In genomic region chr3:49021813-49022720, GRCh38 we compare ENCODE assay signal across 8 cellular contexts. TPM values are rescaled to one million over a fixed set of nuclear protein-coding genes. Genes with fewer than 3 reads are reported as not detected.
DNase-seq lines count a peak whose midpoint lies in the region; ATAC-seq and TF ChIP-seq lines count a peak whose summit lies in the region.

A gene with protein sequence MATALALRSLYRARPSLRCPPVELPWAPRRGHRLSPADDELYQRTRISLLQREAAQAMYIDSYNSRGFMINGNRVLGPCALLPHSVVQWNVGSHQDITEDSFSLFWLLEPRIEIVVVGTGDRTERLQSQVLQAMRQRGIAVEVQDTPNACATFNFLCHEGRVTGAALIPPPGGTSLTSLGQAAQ (plus strand): TSS chr3:49022121. CDS start chr3:49022145, 24 bp downstream.

- peaks cover 3% of the 10 kb centered on the region; the same call in 1 of the 2 replicates for H3K4me1 ChIP-seq in Caco-2
- no peaks in the 10 kb centered on the region for H3K4me1 ChIP-seq in endocrine pancreas (ENCODE audit: control insufficient read depth, insufficient read depth, low read length)
- peaks cover 7% of the 10 kb centered on the region for H3K4me1 ChIP-seq in mesodermal cell (ENCODE audit: control insufficient read depth, insufficient read depth, low read length, poor library complexity, severe bottlenecking)

- peak within 1 kb of the TSS; percentile 99 for H3K27ac ChIP-seq in mesodermal cell (ENCODE audit: low read depth, low read length, severe bottlenecking)

- ATAC-seq in GM19467 (IDR thresholded peaks at IDR 0.05; ENCODE audit: unreplicated experiment): peak; percentile 49

- H3K9me3 ChIP-seq in Caco-2: no peaks in the 10 kb centered on the region
- no peaks in the 10 kb centered on the region for H3K9me3 ChIP-seq in endocrine pancreas (ENCODE audit: control insufficient read depth, low read length)
- no peaks in the 10 kb centered on the region for H3K9me3 ChIP-seq in mesodermal cell (ENCODE audit: control insufficient read depth, low read length)

- POLR2A ChIA-PET in Caco-2 (lab: Charles Lee): interaction anchor here (0.6 to 4.4 kb wide), 12 partner anchors 8 to 407 kb away, joined by 3 to 92 read pairs (median 3); partner anchors contain the start of genes CELSR3, LAMB2, QRICH1 and USP19

- peak within 1 kb of the TSS; percentile 97 for H3K9ac ChIP-seq in endocrine pancreas (ENCODE audit: control insufficient read depth, insufficient read depth, low read length)

- CTCF ChIA-PET in Caco-2 (lab: Charles Lee): interaction anchor here (1.1 to 2.2 kb wide), 7 partner anchors 11 to 110 kb away, joined by 3 to 20 read pairs (median 6); partner anchors contain the start of genes LAMB2, P4HTM, QRICH1 and WDR6

- peak; percentile 82 to 92 for TF ChIP-seq CTCF in Caco-2 (IDR thresholded peaks at IDR 0.05; ENCODE audit: insufficient read depth in 1 of 2, low read depth in 1 of 2, low read length in 1 of 2, severe bottlenecking in 1 of 2, unreplicated experiment in 1 of 2)

- no peaks in the 10 kb centered on the region for H3K9me3 Mint-ChIP-seq in Caco-2 (ENCODE audit: unreplicated experiment)

- H3K27me3 ChIP-seq in Caco-2 (replicated peaks; ENCODE audit: control insufficient read depth, insufficient read depth, low read length): no peaks in the 10 kb centered on the region
- H3K27me3 ChIP-seq in endocrine pancreas (ENCODE audit: control insufficient read depth, insufficient read depth, low read length): no peaks in the 10 kb centered on the region

- peaks cover 5% of the 10 kb centered on the region for H3K36me3 ChIP-seq in Caco-2 (ENCODE audit: control insufficient read depth, insufficient read depth, low read length)
- no peaks in the 10 kb centered on the region for H3K36me3 ChIP-seq in endocrine pancreas (ENCODE audit: control insufficient read depth, insufficient read depth, low read length)
- peaks cover 46% of the 10 kb centered on the region for H3K36me3 ChIP-seq in mesodermal cell (ENCODE audit: control insufficient read depth, insufficient read depth, low read length)

- H3K27ac Mint-ChIP-seq in Caco-2 (ENCODE audit: unreplicated experiment): peak within 1 kb of the TSS; percentile 97

- no TSS peak for BruUV-seq in Caco-2 (replicated peaks; lab: Mats Ljungman, UMichigan)

- peaks cover 6% of the 10 kb centered on the region for H3K4me1 Mint-ChIP-seq in Caco-2 (ENCODE audit: low read depth, unreplicated experiment)

- H3K4me3 ChIP-seq in Caco-2 (ENCODE audit: low read depth, low read length) (peak within 1 kb of the TSS; percentile 85), endocrine pancreas (ENCODE audit: control insufficient read depth, insufficient read depth, low read length) (peak within 1 kb of the TSS; percentile 52), mesodermal cell (ENCODE audit: extremely low read depth, insufficient read depth, low read length, poor library complexity, severe bottlenecking) (peak within 1 kb of the TSS; percentile 93)

- H3K27me3 Mint-ChIP-seq in Caco-2 (ENCODE audit: insufficient read depth, unreplicated experiment): no peaks in the 10 kb centered on the region

- 0% methylated on average over 73 to 77 of the region's 83 CpGs for WGBS in mesodermal cell (ENCODE audit: insufficient coverage in 2 of 2), 2 experiments

- DNase-seq in Caco-2: peak; percentile 95 to 98
- peak; percentile 56 for DNase-seq in HPDE6-E6E7 (ENCODE audit: extremely low spot score)
- peak; percentile 80 for DNase-seq in NK-92 treated with Interleukin-12 subunit alpha and Interleukin-12 subunit beta, amount 100 ng/mL, for 24 hours (lab: John Stamatoyannopoulos, UW)
- DNase-seq in activated CD8-positive, alpha-beta memory T cell treated with anti-CD3 and anti-CD28 coated beads for 48 hours (ENCODE audit: low read depth in 2 of 3, low spot score in 2 of 3): peak; percentile 81 to 88 (median 84)
- DNase-seq in stimulated activated CD8-positive, alpha-beta memory T cell treated with anti-CD3 and anti-CD28 coated beads, Interleukin-15, amount 100 ng/mL, for 4 hours (ENCODE audit: low read depth in 2 of 2): peak; percentile 79 to 84

- intact Hi-C loops in Caco-2 (cut with micrococcal nuclease; ENCODE audit: unreplicated experiment): loop anchor here (1.0 to 10.0 kb wide), 3 partner anchors 7 to 133 kb away; partner anchors contain the start of genes IMPDH2 and QRICH1

- peak within 1 kb of the TSS; percentile 88 for H3K4me3 Mint-ChIP-seq in Caco-2 (ENCODE audit: unreplicated experiment)

- peaks cover 83% of the 10 kb centered on the region for H3K36me3 Mint-ChIP-seq in Caco-2 (ENCODE audit: insufficient read depth, unreplicated experiment)

RNA-seq across cellular contexts. Expression of the gene that starts here (rescaled TPM):
- 65.9 and 68.7 TPM in 2 replicates for total RNA-seq in Caco-2 (2022)
- polyA plus RNA-seq in mesodermal cell (2013, experiment 1 of 2): 54.1 TPM
- 58.4 TPM for polyA plus RNA-seq in mesodermal cell (2013, experiment 2 of 2)

Comparison
In these comparisons a context has a peak if more than half of its experiments do, and no peak if none do; other contexts are left out.
1. Peak in every context shown above with its lines: DNase-seq, ATAC-seq, H3K4me3 ChIP-seq and H3K27ac ChIP-seq.